In genomic region chr11:65692367-65692766, GRCh38 we compare ENCODE assay signal across 1 cellular context.
TF ChIP-seq lines count a peak whose summit lies in the region.

No MANE protein-coding gene starts in this region.

TF ChIP-seq in K562, 482 proteins besides CTCF, POLR2A, EP300 and RAD21 (continued from another document and continues in another):
- TF ChIP-seq E2F8 (IDR thresholded peaks at IDR 0.05; ENCODE audit: low read depth, partially characterized antibody) (no peak), KLF6 (CRISPR knock-in tag; IDR thresholded peaks at IDR 0.05; ENCODE audit: borderline replicate concordance) (peak; percentile 3; the same call in 1 of the 2 replicates), HMBOX1 (IDR thresholded peaks at IDR 0.05) (no peak; the same call in 1 of the 2 replicates), ZMIZ1 (IDR thresholded peaks at IDR 0.05; ENCODE audit: low read depth in 2 of 2, low read length in 2 of 2) (no peak), E2F1 (CRISPR knock-in tag; IDR thresholded peaks at IDR 0.05) (no peak), YBX1 (IDR thresholded peaks at IDR 0.05) (no peak), ZBTB5 (IDR thresholded peaks at IDR 0.05) (no peak), RREB1 (CRISPR knock-in tag; IDR thresholded peaks at IDR 0.05) (no peak), E2F3 (CRISPR knock-in tag; IDR thresholded peaks at IDR 0.05) (no peak), CTCFL (IDR thresholded peaks at IDR 0.05; ENCODE audit: borderline replicate concordance, insufficient read depth, low read depth, low read length, poor library complexity, severe bottlenecking) (no peak), XRCC3 (IDR thresholded peaks at IDR 0.05) (no peak), PTBP1 (IDR thresholded peaks at IDR 0.05; ENCODE audit: low read depth, low read length) (no peak), FOXO4 (CRISPR knock-in tag; IDR thresholded peaks at IDR 0.05) (no peak), NFE2L1 (tag; IDR thresholded peaks at IDR 0.05; ENCODE audit: borderline replicate concordance, low read depth) (no peak), TRIM28 (IDR thresholded peaks at IDR 0.05) (no peak), BRD4 (IDR thresholded peaks at IDR 0.05) (no peak), FOS (IDR thresholded peaks at IDR 0.05; ENCODE audit: extremely low read depth, insufficient read length) (no peak), MITF (IDR thresholded peaks at IDR 0.05) (no peak), BDP1 (IDR thresholded peaks at IDR 0.05; ENCODE audit: insufficient read depth, insufficient read length) (no peak), ZKSCAN3 (CRISPR knock-in tag; IDR thresholded peaks at IDR 0.05) (no peak), AFF4 (CRISPR knock-in tag; IDR thresholded peaks at IDR 0.05) (peak; percentile 34; the same call in 1 of the 2 replicates), ZNF316 (IDR thresholded peaks at IDR 0.05) (no peak), FOSL1 (tag; conservative IDR thresholded peaks at IDR 0.05) (no peak)
